ENCODE assay signal across 9 cellular contexts in the genomic region with DNA sequence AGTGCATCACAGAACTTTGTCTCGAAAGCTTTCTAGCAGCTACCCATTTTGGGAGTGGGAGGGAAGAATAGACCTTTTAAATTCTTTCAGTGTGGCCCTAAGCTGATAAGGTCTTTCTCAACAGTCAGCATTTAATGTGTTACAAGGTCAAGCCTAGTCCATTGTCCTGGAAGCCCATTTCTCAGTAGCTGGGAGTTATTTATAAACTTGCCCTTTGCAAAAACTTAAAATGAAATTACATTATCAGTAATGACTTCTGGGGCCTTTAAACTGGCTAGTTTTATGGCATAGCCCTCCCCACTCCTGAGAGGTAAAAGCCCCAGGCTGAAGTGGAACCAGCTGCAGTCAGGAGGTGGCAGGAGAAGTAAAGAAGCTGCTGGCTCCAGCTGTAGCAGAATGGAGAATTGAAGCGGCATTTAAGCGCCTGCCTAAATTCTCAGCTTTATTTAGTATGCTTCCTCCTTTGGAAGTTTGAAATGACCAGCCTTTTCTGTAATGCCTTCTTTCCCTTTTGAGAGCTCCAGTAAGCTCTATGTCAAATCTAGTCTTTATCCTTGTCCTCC. TPM values are rescaled to one million over a fixed set of nuclear protein-coding genes. Genes with fewer than 3 reads are reported as not detected.
DNase-seq lines count a peak whose midpoint lies in the region; ATAC-seq and TF ChIP-seq lines count a peak whose summit lies in the region.
"Had no signal": no experiment of that assay in that cellular context is flagged by ENCODE, and none has a peak within 500 bp of the region (broad histone marks: within the 10 kb centered on the region; RNA-seq: fewer than 3 reads in every experiment).

No MANE protein-coding gene starts in this region.

- H3K27ac Mint-ChIP-seq in brain (peak overlapping the region; percentile 76 to 98 (median 95)), nephron progenitor cell (peak overlapping the region; percentile 94)
- H3K27ac Mint-ChIP-seq: activated CD8-positive, alpha-beta T cell treated with anti-CD3 and anti-CD28 coated beads for 36 hours had no signal

- no peaks in the 10 kb centered on the region for H3K9me3 Mint-ChIP-seq in brain
- no peaks in the 10 kb centered on the region for H3K9me3 Mint-ChIP-seq in nephron progenitor cell
- H3K9me3 Mint-ChIP-seq: activated CD8-positive, alpha-beta T cell treated with anti-CD3 and anti-CD28 coated beads for 36 hours had no signal

- peaks cover 27% of the 10 kb centered on the region for H3K36me3 Mint-ChIP-seq in brain
- H3K36me3 Mint-ChIP-seq in nephron progenitor cell (ENCODE audit: low read depth): peaks cover 21% of the 10 kb centered on the region

- in situ Hi-C loops in KBM-7 (cut with MboI; ENCODE audit: low pct_unique_long_range_greater_than_20kb, low sequenced_read_pairs): no loop called here

- H3K4me3 Mint-ChIP-seq in brain (peak overlapping the region; percentile 6 to 54 (median 46)), nephron progenitor cell (peak overlapping the region; percentile 7)
- H3K4me3 Mint-ChIP-seq: activated CD8-positive, alpha-beta T cell treated with anti-CD3 and anti-CD28 coated beads for 36 hours had no signal

- peaks cover 83% of the 10 kb centered on the region for H3K4me1 Mint-ChIP-seq in brain
- peaks cover 67% of the 10 kb centered on the region for H3K4me1 Mint-ChIP-seq in nephron progenitor cell

- DNase-seq in KBM-7: peak; percentile 56
- no peak for DNase-seq in nephron progenitor cell
- no peak for DNase-seq in GOT3 (lab: John Stamatoyannopoulos, UW)
- DNase-seq in NCI-H2081 treated with DMSO at 0.1 percent for 48 hours (lab: John Stamatoyannopoulos, UW): no peak
- DNase-seq: activated CD8-positive, alpha-beta T cell treated with anti-CD3 and anti-CD28 coated beads for 36 hours; NCI-H1694; stimulated activated CD4-positive, alpha-beta T cell treated with anti-CD3 and anti-CD28 coated beads, Interleukin-12 subunit alpha, Interleukin-12 subunit beta, amount 100 ng/mL, for 4 hours had no signal

- no peak for ATAC-seq in GM18868 (IDR thresholded peaks at IDR 0.05; ENCODE audit: unreplicated experiment)
- ATAC-seq: activated CD8-positive, alpha-beta T cell treated with anti-CD3 and anti-CD28 coated beads for 36 hours had no signal

- no peaks in the 10 kb centered on the region for H3K27me3 Mint-ChIP-seq in brain
- no peaks in the 10 kb centered on the region for H3K27me3 Mint-ChIP-seq in nephron progenitor cell (ENCODE audit: low read depth, poor library complexity)
- H3K27me3 Mint-ChIP-seq: activated CD8-positive, alpha-beta T cell treated with anti-CD3 and anti-CD28 coated beads for 36 hours had no signal

- TF ChIP-seq CTCF in brain (conservative IDR thresholded peaks at IDR 0.05) (peak; percentile 36 to 38), nephron progenitor cell (IDR thresholded peaks at IDR 0.05) (no peak)

RNA-seq across cellular contexts. Expression of a gene that starts 12.4 kb away (rescaled TPM):
- polyA plus RNA-seq in brain (ENCODE audit: insufficient read depth, low read depth, low replicate concordance): 220 TPM

RNA-seq across cellular contexts. Expression of a gene that starts 26.9 kb away (rescaled TPM):
- polyA plus RNA-seq in brain (ENCODE audit: insufficient read depth, low read depth, low replicate concordance): not detected

RNA-seq across cellular contexts. Expression of a gene that starts 36.5 kb away (rescaled TPM):
- polyA plus RNA-seq in brain (ENCODE audit: insufficient read depth, low read depth, low replicate concordance): 0.83 TPM

RNA-seq across cellular contexts. Expression of a gene that starts 47.2 kb away (rescaled TPM):
- 109 TPM for polyA plus RNA-seq in brain (ENCODE audit: insufficient read depth, low read depth, low replicate concordance)

RNA-seq across cellular contexts. Expression of a gene that starts 56.8 kb away (rescaled TPM):
- polyA plus RNA-seq in brain (ENCODE audit: insufficient read depth, low read depth, low replicate concordance): 1,157 TPM
